In genomic region chr11:67392182-67392715, GRCh38 we compare ENCODE assay signal across 6 cellular contexts. TPM values are rescaled to one million over a fixed set of nuclear protein-coding genes. Genes with fewer than 3 reads are reported as not detected.
DNase-seq lines count a peak whose midpoint lies in the region; ATAC-seq and TF ChIP-seq lines count a peak whose summit lies in the region.

No MANE protein-coding gene starts in this region.

- H3K9ac ChIP-seq in IMR-90 (ENCODE audit: low read depth, low read length), result peak overlapping the region; percentile 48

- peak overlapping the region; percentile 51; the same call in 1 of the 2 replicates for H3K27ac ChIP-seq in IMR-90 (ENCODE audit: insufficient read depth, low read length)
- H3K27ac ChIP-seq in tibial artery, result peak overlapping the region; percentile 78

- intact Hi-C loops in IMR-90 (cut with micrococcal nuclease), result no loop called here
- intact Hi-C loops in tibial artery (cut with DNase I; ENCODE audit: low total_unique reads), result no loop called here

- H3K4me2 ChIP-seq in IMR-90 (ENCODE audit: low read depth, low read length), result peak overlapping the region; percentile 90

- H2AK5ac ChIP-seq in IMR-90 (ENCODE audit: low read depth, low read length), result no peak overlapping the region; the same call in 1 of the 2 replicates

- no peak for DNase-seq in BE2C
- no peak for DNase-seq in IMR-90
- no peak for DNase-seq in fibroblast of villous mesenchyme (ENCODE audit: low read depth)
- DNase-seq in tibial artery, result no peak
- DNase-seq in 8988T, result no peak

- H3K36me3 ChIP-seq in BE2C (peaks cover 22% of the 10 kb centered on the region), IMR-90 (ENCODE audit: control insufficient read depth, insufficient read depth, low read length) (peaks cover 12% of the 10 kb centered on the region; the same call in 1 of the 2 replicates), tibial artery (peaks cover 0 to 34% (median 13%) of the 10 kb centered on the region in 3 donors)

- H2AFZ ChIP-seq in IMR-90 (replicated peaks; ENCODE audit: low read length, poor library complexity), result peak overlapping the region; percentile 99

- H3K9me3 ChIP-seq in BE2C (no peaks in the 10 kb centered on the region), IMR-90 (ENCODE audit: control insufficient read depth, insufficient read depth, low read length) (no peaks in the 10 kb centered on the region), tibial artery (no peaks in the 10 kb centered on the region)

- H2BK5ac ChIP-seq in IMR-90 (ENCODE audit: low read depth, low read length, poor library complexity, severe bottlenecking), result no peak overlapping the region

- POLR2A ChIA-PET in IMR-90 (lab: Charles Lee; ENCODE audit: unreplicated experiment), result interaction anchor here (1.3 kb wide), 1 partner anchor 38 kb away, joined by 3 read pairs; no protein-coding TSS in a partner anchor

- ATAC-seq in IMR-90 (ENCODE audit: low read depth), result peak; percentile 25
- ATAC-seq in activated CD4-positive, CD25-positive, alpha-beta regulatory T cell treated with anti-CD3 and anti-CD28 coated beads, Interleukin-2, amount 50 U/mL, for 24 hours, result no peak

- 6% methylated on average over 6 of the region's 31 CpGs; no CpG with 5 or more reads in 1 of the 2 experiments for WGBS in IMR-90 (ENCODE audit: extremely low coverage in 2 of 2, insufficient read length in 1 of 2), 2 experiments

- H3K4me1 ChIP-seq in BE2C, result no peaks in the 10 kb centered on the region
- H3K4me1 ChIP-seq in IMR-90 (ENCODE audit: control insufficient read depth, insufficient read depth, low read length), result peaks cover 3% of the 10 kb centered on the region
- peaks cover 0 to 20% (median 18%) of the 10 kb centered on the region in 4 donors for H3K4me1 ChIP-seq in tibial artery

- H3K9me1 ChIP-seq in IMR-90 (ENCODE audit: insufficient read depth, low read length), result no peaks in the 10 kb centered on the region; the same call in 1 of the 2 replicates

- H3K23ac ChIP-seq in IMR-90 (ENCODE audit: low read depth, low read length), result peak overlapping the region; percentile 38; the same call in 1 of the 2 replicates

- no peak overlapping the region for H2BK120ac ChIP-seq in IMR-90 (ENCODE audit: low read depth, low read length)

- H2BK20ac ChIP-seq in IMR-90 (ENCODE audit: low read depth, low read length), result no peak overlapping the region

- H3K4ac ChIP-seq in IMR-90 (ENCODE audit: low read depth, low read length), result peak overlapping the region; percentile 41; the same call in 1 of the 2 replicates

- no peak overlapping the region for H3K56ac ChIP-seq in IMR-90 (ENCODE audit: extremely low read depth, insufficient read depth, low read length)

- no peak overlapping the region for H4K5ac ChIP-seq in IMR-90 (ENCODE audit: low read depth, low read length)

- H3K4me3 ChIP-seq in BE2C (ENCODE audit: low read depth, low read length) (peak overlapping the region; percentile 85), IMR-90 (ENCODE audit: insufficient read depth, low read depth, low read length) (peak overlapping the region; percentile 93), fibroblast of villous mesenchyme (ENCODE audit: low read depth, low read length) (peak overlapping the region; percentile 88), tibial artery (peak overlapping the region; percentile 78 to 81)

- no peak overlapping the region for H4K91ac ChIP-seq in IMR-90 (ENCODE audit: insufficient read depth, low read depth, low read length)

- no peak for TF ChIP-seq RAD21 in IMR-90 (IDR thresholded peaks at IDR 0.05; ENCODE audit: low read length)

- CTCF ChIA-PET in IMR-90 (lab: Yijun Ruan, JAX), result interaction anchor here (1.0 to 1.2 kb wide), 2 partner anchors 10 kb away, joined by 4 to 8 read pairs; no protein-coding TSS in a partner anchor

- TF ChIP-seq CTCF in BE2C (IDR thresholded peaks at IDR 0.05; ENCODE audit: low read depth, low read length), result no peak
- TF ChIP-seq CTCF in IMR-90 (conservative IDR thresholded peaks at IDR 0.05; ENCODE audit: low read depth, low read length), result no peak
- no peak for TF ChIP-seq CTCF in fibroblast of villous mesenchyme (IDR thresholded peaks at IDR 0.05; ENCODE audit: insufficient read depth, low read depth, low read length)
- no peak for TF ChIP-seq CTCF in tibial artery (IDR thresholded peaks at IDR 0.05)

- H3K14ac ChIP-seq in IMR-90 (replicated peaks; ENCODE audit: low read depth, low read length), result no peak overlapping the region; the same call in 1 of the 2 replicates

- peak overlapping the region; percentile 83 for H2AK9ac ChIP-seq in IMR-90 (replicated peaks; ENCODE audit: low read depth, low read length, poor library complexity)

- peaks cover 10 to 30% of the 10 kb centered on the region in 2 experiments; a peak in 3 of 4 replicates for H3K79me1 ChIP-seq in IMR-90 (ENCODE audit: low read depth in 1 of 2, low read length in 2 of 2)

- in situ Hi-C loops in IMR-90 (cut with MboI; ENCODE audit: low sequenced_read_pairs), result no loop called here

- no TSS peak for BruUV-seq in IMR-90 (replicated peaks; lab: Mats Ljungman, UMichigan)

- peaks cover 5% of the 10 kb centered on the region; the same call in 1 of the 2 replicates for H4K20me1 ChIP-seq in IMR-90 (ENCODE audit: insufficient read depth, low read length)

- H3K18ac ChIP-seq in IMR-90 (ENCODE audit: low read depth, low read length), result no peak overlapping the region

- no peak for TF ChIP-seq POLR2A in IMR-90 (IDR thresholded peaks at IDR 0.05; ENCODE audit: low read depth, low read length)

- H4K8ac ChIP-seq in IMR-90 (ENCODE audit: low read depth in 2 of 2, low read length in 2 of 2), result no peak overlapping the region

- dilution Hi-C loops in IMR-90 (cut with HindIII; ENCODE audit: low sequenced_read_pairs, unreplicated experiment), result no loop called here

- no peak overlapping the region for H2BK15ac ChIP-seq in IMR-90 (ENCODE audit: low read depth, low read length)

- H3K27me3 ChIP-seq in BE2C (no peaks in the 10 kb centered on the region), IMR-90 (ENCODE audit: control insufficient read depth, insufficient read depth, low read length) (no peaks in the 10 kb centered on the region; the same call in 1 of the 2 replicates), tibial artery (no peaks in the 10 kb centered on the region)

TF ChIP-seq in IMR-90, 13 proteins besides CTCF, POLR2A, EP300 and RAD21 (continues in another document):
- no peak for TF ChIP-seq CEBPB (IDR thresholded peaks at IDR 0.05; ENCODE audit: low read depth, low read length)
- no peak for TF ChIP-seq BHLHE40 (IDR thresholded peaks at IDR 0.05; ENCODE audit: low read depth, low read length)
- no peak for TF ChIP-seq RFX5 (IDR thresholded peaks at IDR 0.05; ENCODE audit: low read depth, low read length)
- TF ChIP-seq MXI1 (IDR thresholded peaks at IDR 0.05; ENCODE audit: borderline replicate concordance, low read depth, low read length), result no peak
- no peak for TF ChIP-seq RCOR1 (IDR thresholded peaks at IDR 0.05; ENCODE audit: insufficient replicate concordance, low read length)
- TF ChIP-seq MAFK (IDR thresholded peaks at IDR 0.05; ENCODE audit: low read depth, low read length), result no peak
- no peak for TF ChIP-seq NFE2L2 (IDR thresholded peaks at IDR 0.05; ENCODE audit: low read depth, low read length)
- no peak for TF ChIP-seq CHD1 (IDR thresholded peaks at IDR 0.05; ENCODE audit: low read depth, low read length)
- no peak for TF ChIP-seq SMC3 (IDR thresholded peaks at IDR 0.05; ENCODE audit: low read depth, low read length)
- TF ChIP-seq USF2 (IDR thresholded peaks at IDR 0.05; ENCODE audit: low read depth, low read length), result no peak

RNA-seq across cellular contexts. Expression of gene RAD9A, which starts 0.5 kb away (rescaled TPM):
- 26.6 TPM for polyA plus RNA-seq in BE2C (2012; ENCODE audit: insufficient read depth, insufficient read length, low read depth)
- total RNA-seq in IMR-90 (2012; rRNA removed) (1.9 and 2.0 TPM in 2 replicates), fibroblast of villous mesenchyme (4.3 and 6.4 TPM in 2 replicates)
- polyA plus RNA-seq in IMR-90 (2012; rRNA removed), result 10.3 and 12.6 TPM in 2 replicates
- polyA plus RNA-seq in IMR-90 (2012; cell fraction: cytosol; rRNA removed), result 8.4 and 12.7 TPM in 2 replicates
- polyA plus RNA-seq in IMR-90 (2012; cell fraction: nucleus; rRNA removed; ENCODE audit: low replicate concordance), result 53.4 and 98.2 TPM in 2 replicates

RNA-seq across cellular contexts. Expression of gene PPP1CA, which starts 9.4 kb away (rescaled TPM):
- 497 TPM for polyA plus RNA-seq in BE2C (2012; ENCODE audit: insufficient read depth, insufficient read length, low read depth)
- total RNA-seq in IMR-90 (2012; rRNA removed), result 294 and 313 TPM in 2 replicates
- polyA plus RNA-seq in IMR-90 (2012; rRNA removed), result 228 and 260 TPM in 2 replicates
- polyA plus RNA-seq in IMR-90 (2012; cell fraction: cytosol; rRNA removed), result 268 and 304 TPM in 2 replicates
- polyA plus RNA-seq in IMR-90 (2012; cell fraction: nucleus; rRNA removed; ENCODE audit: low replicate concordance), result 122 and 203 TPM in 2 replicates
- 172 and 202 TPM in 2 replicates for total RNA-seq in fibroblast of villous mesenchyme

RNA-seq across cellular contexts. Expression of gene TBC1D10C, which starts 11.6 kb away (rescaled TPM):
- 0.45 TPM for polyA plus RNA-seq in BE2C (2012; ENCODE audit: insufficient read depth, insufficient read length, low read depth)
- total RNA-seq in IMR-90 (2012; rRNA removed) (under 0.01 and 0.18 TPM in 2 replicates), fibroblast of villous mesenchyme (not detected in 2 replicates)
- 0.07 and 0.11 TPM in 2 replicates for polyA plus RNA-seq in IMR-90 (2012; rRNA removed)
- 0.09 and 0.12 TPM in 2 replicates for polyA plus RNA-seq in IMR-90 (2012; cell fraction: cytosol; rRNA removed)
- 0.44 and 0.94 TPM in 2 replicates for polyA plus RNA-seq in IMR-90 (2012; cell fraction: nucleus; rRNA removed; ENCODE audit: low replicate concordance)

RNA-seq across cellular contexts. Expression of gene CLCF1, which starts 18.9 kb away (rescaled TPM):
- 0.59 TPM for polyA plus RNA-seq in BE2C (2012; ENCODE audit: insufficient read depth, insufficient read length, low read depth)
- total RNA-seq in IMR-90 (2012; rRNA removed) (5.0 and 5.6 TPM in 2 replicates), fibroblast of villous mesenchyme (3.5 and 4.7 TPM in 2 replicates)
- 27.8 and 34.4 TPM in 2 replicates for polyA plus RNA-seq in IMR-90 (2012; rRNA removed)
- polyA plus RNA-seq in IMR-90 (2012; cell fraction: cytosol; rRNA removed), result 20.6 and 36.3 TPM in 2 replicates
- polyA plus RNA-seq in IMR-90 (2012; cell fraction: nucleus; rRNA removed; ENCODE audit: low replicate concordance), result 61.2 and 132 TPM in 2 replicates

RNA-seq across cellular contexts. Expression of gene CARNS1, which starts 23.2 kb away (rescaled TPM):
- polyA plus RNA-seq in BE2C (2012; ENCODE audit: insufficient read depth, insufficient read length, low read depth), result 0.66 TPM
- under 0.01 TPM in 2 replicates for total RNA-seq in IMR-90 (2012; rRNA removed)
- polyA plus RNA-seq in IMR-90 (2012; rRNA removed), result 0.23 and 0.32 TPM in 2 replicates
- 0.09 and 0.19 TPM in 2 replicates for polyA plus RNA-seq in IMR-90 (2012; cell fraction: cytosol; rRNA removed)
- polyA plus RNA-seq in IMR-90 (2012; cell fraction: nucleus; rRNA removed; ENCODE audit: low replicate concordance), result 1.1 and 2.8 TPM in 2 replicates
- not detected in 2 replicates for total RNA-seq in fibroblast of villous mesenchyme
